8 cellular contexts compared by ENCODE assay signal in genomic region chr11:59615637-59616395, GRCh38. TPM values are rescaled to one million over a fixed set of nuclear protein-coding genes. Genes with fewer than 3 reads are reported as not detected.
DNase-seq lines count a peak whose midpoint lies in the region; ATAC-seq, FAIRE-seq and TF ChIP-seq lines count a peak whose summit lies in the region.

Gene OSBP, minus strand, starts transcription at chr11:59615774. Its CDS starts 110 bp downstream, at chr11:59615664.

- H3K36me3 ChIP-seq in BJ (ENCODE audit: control insufficient read depth, insufficient read depth, low read length), result no peaks in the 10 kb centered on the region

- POLR2A ChIA-PET in BJ (lab: Charles Lee), result interaction anchor here (0.6 to 1.0 kb wide), 2 partner anchors 53 to 1563 kb away, joined by 3 read pairs; partner anchors contain the start of gene PATL1

- peak; percentile 96 for FAIRE-seq in colon (lab: Jason Lieb, UNC)

- DNase-seq in BJ (ENCODE audit: low read depth) (peak; percentile 100), GM19240 (ENCODE audit: insufficient read length, low spot score) (peak; percentile 88), NCI-H526 (lab: John Stamatoyannopoulos, UW) (peak; percentile 100), kidney glomerular epithelial cell (lab: John Stamatoyannopoulos, UW) (peak; percentile 100)
- peak; percentile 98 for DNase-seq in activated CD4-positive, alpha-beta T cell treated with anti-CD3 and anti-CD28 coated beads for 48 hours
- peak; percentile 89 to 93 for DNase-seq in stimulated activated CD4-positive, alpha-beta T cell treated with anti-CD3 and anti-CD28 coated beads, Interleukin-1b, Interleukin-23, amount 100 ng/mL, for 1 hour (ENCODE audit: low read depth in 2 of 2)

- CTCF ChIA-PET in BJ (lab: Yijun Ruan, JAX), result interaction anchor here (0.6 to 1.6 kb wide), 7 partner anchors 11 to 987 kb away, joined by 3 to 4 read pairs (median 3); no protein-coding TSS in a partner anchor

- H3K27me3 ChIP-seq in BJ (ENCODE audit: control insufficient read depth, insufficient read depth, low read length), result no peaks in the 10 kb centered on the region

- H3K4me3 ChIP-seq in BJ (ENCODE audit: low read depth, low read length), result peak within 1 kb of the TSS; percentile 86

- no peak for TF ChIP-seq CTCF in BJ (IDR thresholded peaks at IDR 0.05; ENCODE audit: insufficient read depth, low read depth, low read length)

- peak; percentile 84 for ATAC-seq in HG03460 (IDR thresholded peaks at IDR 0.05; ENCODE audit: unreplicated experiment)

RNA-seq across cellular contexts. Expression of gene OSBP, which starts in this region (rescaled TPM):
- 10.0 and 16.1 TPM in 2 replicates for polyA plus RNA-seq in BJ (2011; rRNA removed)
- 12.5 and 17.4 TPM in 2 replicates for polyA minus RNA-seq in BJ (2011; rRNA and poly(A)+ RNA removed)

Comparison
In these comparisons a context has a peak if more than half of its experiments do, and no peak if none do; other contexts are left out.
1. Peak in every context shown above with its lines: DNase-seq, ATAC-seq and H3K4me3 ChIP-seq.